Comparison of ENCODE assay signal across 8 cellular contexts in genomic region chr11:9461068-9461759, GRCh38. TPM values are rescaled to one million over a fixed set of nuclear protein-coding genes. Genes with fewer than 3 reads are reported as not detected.
A peak's percentile ranks its signal among the peaks of the same experiment; 100 is the strongest.
DNase-seq lines count a peak whose midpoint lies in the region; ATAC-seq and TF ChIP-seq lines count a peak whose summit lies in the region.

No MANE protein-coding gene starts in this region.

- TF ChIP-seq CTCF in CD14-positive monocyte (IDR thresholded peaks at IDR 0.05): no peak

- intact Hi-C loops in CD14-positive monocyte (cut with micrococcal nuclease): loop anchor here in 1 of 2 donors (10.0 kb wide), 1 partner anchor 844 kb away; the partner anchor contains the start of gene ADM

- POLR2A ChIA-PET in activated CD8-positive, alpha-beta T cell treated with anti-CD3 and anti-CD28 coated beads, Interleukin-2, amount 10 ng/mL, durations not matched to agents 7 days and 5 days (lab: Charles Lee): interaction anchor here (0.6 to 2.7 kb wide), 40 partner anchors 8 to 1348 kb away, joined by 3 to 35 read pairs (median 4); partner anchors contain the start of genes EIF4G2, IPO7, RPL27A and TMEM41B

- peaks cover 3 to 7% of the 10 kb centered on the region in 2 donors for H3K36me3 Mint-ChIP-seq in CD14-positive monocyte
- H3K36me3 Mint-ChIP-seq in activated CD8-positive, alpha-beta T cell treated with anti-CD3 and anti-CD28 coated beads, Interleukin-2, amount 10 ng/mL, durations not matched to agents 7 days and 5 days (ENCODE audit: low read depth): peaks cover 17% of the 10 kb centered on the region

- peak overlapping the region; percentile 86 to 99 (median 97) for H3K27ac Mint-ChIP-seq in CD14-positive monocyte
- peak overlapping the region; percentile 96 for H3K27ac Mint-ChIP-seq in activated CD8-positive, alpha-beta T cell treated with anti-CD3 and anti-CD28 coated beads, Interleukin-2, amount 10 ng/mL, durations not matched to agents 7 days and 5 days

- peaks cover 28% of the 10 kb centered on the region for H3K4me1 Mint-ChIP-seq in CD14-positive monocyte
- peaks cover 23% of the 10 kb centered on the region for H3K4me1 Mint-ChIP-seq in activated CD8-positive, alpha-beta T cell treated with anti-CD3 and anti-CD28 coated beads, Interleukin-2, amount 10 ng/mL, durations not matched to agents 7 days and 5 days (ENCODE audit: low read depth)

- peaks cover 0 to 5% (median 0%) of the 10 kb centered on the region in 7 donors for H3K9me3 Mint-ChIP-seq in CD14-positive monocyte
- no peaks in the 10 kb centered on the region for H3K9me3 Mint-ChIP-seq in activated CD8-positive, alpha-beta T cell treated with anti-CD3 and anti-CD28 coated beads, Interleukin-2, amount 10 ng/mL, durations not matched to agents 7 days and 5 days (ENCODE audit: insufficient read depth)

- ATAC-seq in GM19372 (IDR thresholded peaks at IDR 0.05; ENCODE audit: low read depth, unreplicated experiment) (peak; percentile 49), HG03520 (IDR thresholded peaks at IDR 0.05; ENCODE audit: unreplicated experiment) (peak; percentile 45)
- ATAC-seq in activated CD8-positive, alpha-beta T cell treated with anti-CD3 and anti-CD28 coated beads, Interleukin-2, amount 10 ng/mL, durations not matched to agents 7 days and 5 days: peak; percentile 67

- peak overlapping the region; percentile 91 to 94 for H3K4me3 Mint-ChIP-seq in CD14-positive monocyte
- peak overlapping the region; percentile 92 for H3K4me3 Mint-ChIP-seq in activated CD8-positive, alpha-beta T cell treated with anti-CD3 and anti-CD28 coated beads, Interleukin-2, amount 10 ng/mL, durations not matched to agents 7 days and 5 days

- H3K27me3 Mint-ChIP-seq in CD14-positive monocyte (ENCODE audit: low read depth in 3 of 3): no peaks in the 10 kb centered on the region
- no peaks in the 10 kb centered on the region for H3K27me3 Mint-ChIP-seq in activated CD8-positive, alpha-beta T cell treated with anti-CD3 and anti-CD28 coated beads, Interleukin-2, amount 10 ng/mL, durations not matched to agents 7 days and 5 days (ENCODE audit: low read depth)

- DNase-seq in CD14-positive monocyte (ENCODE audit: low spot score) (peak; percentile 71), NCI-H748 treated with DMSO at 0.1 percent for 48 hours (lab: John Stamatoyannopoulos, UW) (peak; percentile 70), lung microvascular endothelial cell (ENCODE audit: low read depth in 2 of 2) (peak; percentile 86 to 91)
- DNase-seq in activated CD8-positive, alpha-beta T cell treated with anti-CD3 and anti-CD28 coated beads, Interleukin-2, amount 10 ng/mL, durations not matched to agents 7 days and 5 days: peak; percentile 88
- DNase-seq in effector CD4-positive, alpha-beta T cell: peak; percentile 67
- peak; percentile 47 to 66 (median 56) for DNase-seq in stimulated activated CD4-positive, alpha-beta T cell treated with anti-CD3 and anti-CD28 coated beads, TNF-alpha, amount 100 ng/mL, for 48 hours (ENCODE audit: low read depth in 3 of 3)

- CTCF ChIA-PET in activated CD8-positive, alpha-beta T cell treated with anti-CD3 and anti-CD28 coated beads, Interleukin-2, amount 10 ng/mL, durations not matched to agents 7 days and 5 days (lab: Charles Lee): interaction anchor here (0.8 to 2.2 kb wide), 12 partner anchors 45 to 502 kb away, joined by 3 to 13 read pairs (median 4); partner anchors contain the start of gene IPO7

RNA-seq across cellular contexts. Expression of gene ZNF143, which starts 0.4 kb away (rescaled TPM):
- 10 to 100 TPM; 26.8 to 30.5 TPM for polyA plus RNA-seq in CD14-positive monocyte
- 10 to 100 TPM; 31.4 to 33.7 TPM for total RNA-seq in activated CD8-positive, alpha-beta T cell treated with anti-CD3 and anti-CD28 coated beads, Interleukin-2, amount 10 ng/mL, durations not matched to agents 7 days and 5 days
- total RNA-seq in lung microvascular endothelial cell: 18.7 and 33.9 TPM in 2 replicates

Comparison
In these comparisons a context has a peak if more than half of its experiments do, and no peak if none do; other contexts are left out.
1. Peak in every context shown above with its lines: DNase-seq and ATAC-seq.